Comparison of ENCODE assay signal across 25 cellular contexts in genomic region chr6:116351101-116351500, GRCh38.
"Had no signal": no experiment of that assay in that cellular context is flagged by ENCODE, and none has a peak within 500 bp of the region (broad histone marks: within the 10 kb centered on the region; RNA-seq: fewer than 3 reads in every experiment).

No MANE protein-coding gene starts in this region.

- H3K36me3 Mint-ChIP-seq: activated naive CD4-positive, alpha-beta T cell treated with anti-CD3 and anti-CD28 coated beads, Interleukin-2, amount 50 U/mL, for 72 hours; naive B cell; neural progenitor cell had no signal

- H3K4me1 Mint-ChIP-seq: neural progenitor cell; stimulated activated naive CD8-positive, alpha-beta T cell treated with anti-CD3 and anti-CD28 coated beads, Interleukin-15, amount 100 ng/mL, for 72 hours had no signal

- H3K27ac ChIP-seq: adrenal gland, brain microvascular endothelial cell, neural progenitor cell, right lobe of liver, VCaP had no signal

- ATAC-seq: activated CD8-positive, alpha-beta T cell treated with anti-CD3 and anti-CD28 coated beads, Interleukin-2, amount 10 ng/mL, durations not matched to agents 7 days and 5 days; activated naive CD4-positive, alpha-beta T cell treated with anti-CD3 and anti-CD28 coated beads, Interleukin-2, amount 50 U/mL, for 72 hours; effector memory CD8-positive, alpha-beta T cell; gastroesophageal sphincter; right lobe of liver; stimulated activated naive CD8-positive, alpha-beta T cell treated with anti-CD3 and anti-CD28 coated beads, Interleukin-15, amount 100 ng/mL, for 72 hours had no signal

- H3K9me3 Mint-ChIP-seq: activated naive CD4-positive, alpha-beta T cell treated with anti-CD3 and anti-CD28 coated beads, Interleukin-2, amount 50 U/mL, for 72 hours; activated T-helper 1 cell treated with anti-CD3 and anti-CD28 coated beads, Interleukin-12 subunit alpha, Interleukin-12 subunit beta, Interleukin-2, Interleukin-4 antibody, amounts not matched to agents 30 ng/mL and 10 ng/mL and 1 ng/mL, durations not matched to agents 14 hours and 24 hours and 36 hours; effector memory CD8-positive, alpha-beta T cell; stimulated activated naive CD8-positive, alpha-beta T cell treated with anti-CD3 and anti-CD28 coated beads, Interleukin-15, amount 100 ng/mL, for 72 hours had no signal

- H3K4me3 Mint-ChIP-seq: activated CD8-positive, alpha-beta T cell treated with anti-CD3 and anti-CD28 coated beads, Interleukin-2, amount 10 ng/mL, durations not matched to agents 7 days and 5 days; activated T-helper 1 cell treated with anti-CD3 and anti-CD28 coated beads, Interleukin-12 subunit alpha, Interleukin-12 subunit beta, Interleukin-2, Interleukin-4 antibody, amounts not matched to agents 30 ng/mL and 10 ng/mL and 1 ng/mL, durations not matched to agents 14 hours and 24 hours and 36 hours; effector memory CD8-positive, alpha-beta T cell; naive B cell; neural progenitor cell; stimulated activated naive CD8-positive, alpha-beta T cell treated with anti-CD3 and anti-CD28 coated beads, Interleukin-15, amount 100 ng/mL, for 72 hours had no signal

- DNase-seq: activated CD4-positive, alpha-beta T cell treated with anti-CD3 and anti-CD28 coated beads for 1 hour; activated CD4-positive, alpha-beta T cell treated with anti-CD3 and anti-CD28 coated beads, Interleukin-2, amount 50 U/mL, for 1 hour; activated CD8-positive, alpha-beta T cell treated with anti-CD3 and anti-CD28 coated beads, Interleukin-2, amount 10 ng/mL, durations not matched to agents 7 days and 5 days; activated gamma-delta T cell treated with Interleukin-2 at 50 U/mL for 16 hours; adrenal gland; brain microvascular endothelial cell; caudate nucleus; dorsolateral prefrontal cortex; effector memory CD8-positive, alpha-beta T cell; esophagus squamous epithelium; head of caudate nucleus; hypothalamus; naive B cell; posterior cingulate gyrus; right lobe of liver; stimulated activated CD4-positive, alpha-beta T cell treated with anti-CD3 and anti-CD28 coated beads, Interleukin-1b, Interleukin-23, amount 100 ng/mL, for 48 hours; stimulated activated naive CD8-positive, alpha-beta T cell treated with anti-CD3 and anti-CD28 coated beads, Interleukin-15, amount 100 ng/mL, for 72 hours had no signal

- H3K9me3 ChIP-seq: adrenal gland, ascending aorta, esophagus squamous epithelium, gastroesophageal sphincter, right lobe of liver, tibial nerve had no signal

- H3K27me3 ChIP-seq: adrenal gland, ascending aorta, brain microvascular endothelial cell, dorsolateral prefrontal cortex, esophagus squamous epithelium, gastroesophageal sphincter, neural progenitor cell, right lobe of liver, tibial nerve had no signal

- H3K9ac ChIP-seq: neural progenitor cell had no signal

- H3K4me1 ChIP-seq: neural progenitor cell, right lobe of liver had no signal

- H3K27ac Mint-ChIP-seq: activated CD8-positive, alpha-beta T cell treated with anti-CD3 and anti-CD28 coated beads, Interleukin-2, amount 10 ng/mL, durations not matched to agents 7 days and 5 days; activated naive CD4-positive, alpha-beta T cell treated with anti-CD3 and anti-CD28 coated beads, Interleukin-2, amount 50 U/mL, for 72 hours; activated T-helper 1 cell treated with anti-CD3 and anti-CD28 coated beads, Interleukin-12 subunit alpha, Interleukin-12 subunit beta, Interleukin-2, Interleukin-4 antibody, amounts not matched to agents 30 ng/mL and 10 ng/mL and 1 ng/mL, durations not matched to agents 14 hours and 24 hours and 36 hours; effector memory CD8-positive, alpha-beta T cell; naive B cell; neural progenitor cell; stimulated activated naive CD8-positive, alpha-beta T cell treated with anti-CD3 and anti-CD28 coated beads, Interleukin-15, amount 100 ng/mL, for 72 hours had no signal

- H3K4me2 ChIP-seq: neural progenitor cell had no signal

- H3K4me3 ChIP-seq: adrenal gland, ascending aorta, dorsolateral prefrontal cortex, esophagus squamous epithelium, gastroesophageal sphincter, neural progenitor cell, right lobe of liver, skin epidermis, tibial nerve had no signal

- H3K27me3 Mint-ChIP-seq: effector memory CD8-positive, alpha-beta T cell; naive B cell; stimulated activated naive CD8-positive, alpha-beta T cell treated with anti-CD3 and anti-CD28 coated beads, Interleukin-15, amount 100 ng/mL, for 72 hours had no signal

- H2AFZ ChIP-seq: neural progenitor cell had no signal

- H3K36me3 ChIP-seq: adrenal gland, ascending aorta, brain microvascular endothelial cell, esophagus squamous epithelium, gastroesophageal sphincter, neural progenitor cell, right lobe of liver, tibial nerve had no signal
